Comparison of ENCODE assay signal across 8 cellular contexts in genomic region chr10:80204801-80205477, GRCh38. TPM values are rescaled to one million over a fixed set of nuclear protein-coding genes. Genes with fewer than 3 reads are reported as not detected.
DNase-seq lines count a peak whose midpoint lies in the region; ATAC-seq, FAIRE-seq and TF ChIP-seq lines count a peak whose summit lies in the region.

No MANE protein-coding gene starts in this region.

- H3K4me1 Mint-ChIP-seq in activated CD4-positive, alpha-beta T cell treated with anti-CD3 and anti-CD28 coated beads for 36 hours = peaks cover 49% of the 10 kb centered on the region
- H3K4me1 Mint-ChIP-seq in stimulated activated naive B cell treated with anti-CD40 and anti-IgM and Interleukin-4, amounts not matched to agents 10 μg/mL and 1 μg/mL and 100 μg/mL, for 72 hours = peaks cover 40 to 53% of the 10 kb centered on the region in 2 donors

- H3K27me3 ChIP-seq in Panc1 (ENCODE audit: control insufficient read depth, insufficient read depth, low read length) (no peaks in the 10 kb centered on the region), brain microvascular endothelial cell (replicated peaks) (no peaks in the 10 kb centered on the region), kidney epithelial cell (ENCODE audit: control insufficient read depth, insufficient read depth, low read length) (no peaks in the 10 kb centered on the region)

- TF ChIP-seq CTCF in Panc1 (IDR thresholded peaks at IDR 0.05) = no peak
- no peak for TF ChIP-seq CTCF in brain microvascular endothelial cell (IDR thresholded peaks at IDR 0.05; ENCODE audit: low read depth, low read length, missing control alignments)
- TF ChIP-seq CTCF in kidney epithelial cell (IDR thresholded peaks at IDR 0.05; ENCODE audit: insufficient read depth, low read length, poor library complexity, severe bottlenecking) = no peak
- TF ChIP-seq CTCF in D721Med (IDR thresholded peaks at IDR 0.05; ENCODE audit: insufficient read depth, missing control alignments) = no peak

- intact Hi-C loops in activated CD4-positive, alpha-beta T cell treated with anti-CD3 and anti-CD28 coated beads for 36 hours (cut with DNase I, micrococcal nuclease) = loop anchor here (1.0 to 5.0 kb wide), 9 partner anchors 9 to 758 kb away; partner anchors contain the start of genes TSPAN14 (in 2 of the 2), PRXL2A (in 1 of the 2), TMEM254 (in 1 of the 2) and ZCCHC24 (in 1 of the 2)
- intact Hi-C loops in Panc1 (cut with micrococcal nuclease; ENCODE audit: unreplicated experiment) = loop anchor here (5.0 kb wide), 1 partner anchor 38 kb away; no protein-coding TSS in a partner anchor

- H3K27ac ChIP-seq in Panc1 (ENCODE audit: low read length) (peak overlapping the region; percentile 93), brain microvascular endothelial cell (peak overlapping the region; percentile 98)

- no peaks in the 10 kb centered on the region for H3K9me3 ChIP-seq in Panc1 (ENCODE audit: control insufficient read depth, insufficient read depth, low read depth, low read length)

- H3K36me3 ChIP-seq in Panc1 (ENCODE audit: control insufficient read depth, insufficient read depth, low read length) (no peaks in the 10 kb centered on the region; the same call in 1 of the 2 replicates), brain microvascular endothelial cell (replicated peaks) (no peaks in the 10 kb centered on the region), kidney epithelial cell (ENCODE audit: control insufficient read depth, insufficient read depth, low read length) (no peaks in the 10 kb centered on the region)

- peak overlapping the region; percentile 95 for H3K27ac Mint-ChIP-seq in activated CD4-positive, alpha-beta T cell treated with anti-CD3 and anti-CD28 coated beads for 36 hours
- peak overlapping the region; percentile 89 for H3K27ac Mint-ChIP-seq in stimulated activated naive B cell treated with anti-CD40 and anti-IgM and Interleukin-4, amounts not matched to agents 10 μg/mL and 1 μg/mL and 100 μg/mL, for 72 hours

- H3K36me3 Mint-ChIP-seq in activated CD4-positive, alpha-beta T cell treated with anti-CD3 and anti-CD28 coated beads for 36 hours (ENCODE audit: low read depth) = peaks cover 22% of the 10 kb centered on the region
- H3K36me3 Mint-ChIP-seq in stimulated activated naive B cell treated with anti-CD40 and anti-IgM and Interleukin-4, amounts not matched to agents 10 μg/mL and 1 μg/mL and 100 μg/mL, for 72 hours = peaks cover 22 to 28% of the 10 kb centered on the region in 2 donors

- no TSS peak for BruUV-seq in Panc1 (replicated peaks; lab: Mats Ljungman, UMichigan)

- peak overlapping the region; percentile 86 for H3K4me3 Mint-ChIP-seq in activated CD4-positive, alpha-beta T cell treated with anti-CD3 and anti-CD28 coated beads for 36 hours
- peak overlapping the region; percentile 98 for H3K4me3 Mint-ChIP-seq in stimulated activated naive B cell treated with anti-CD40 and anti-IgM and Interleukin-4, amounts not matched to agents 10 μg/mL and 1 μg/mL and 100 μg/mL, for 72 hours

- in situ Hi-C loops in Panc1 (cut with HindIII; ENCODE audit: low pct_unique_long_range_greater_than_20kb, low sequenced_read_pairs) = no loop called here
- in situ Hi-C loops in brain microvascular endothelial cell (cut with HindIII; ENCODE audit: low pct_ligation_motif_present, low sequenced_read_pairs) = no loop called here

- CTCF ChIA-PET in activated CD4-positive, alpha-beta T cell treated with anti-CD3 and anti-CD28 coated beads for 36 hours (lab: Charles Lee) = interaction anchor here (1.0 to 3.7 kb wide), 4 partner anchors 10 to 61 kb away, joined by 4 to 30 read pairs (median 7); no protein-coding TSS in a partner anchor
- CTCF ChIA-PET in Panc1 (lab: Charles Lee) = no interaction called here

- no peaks in the 10 kb centered on the region for H3K9me3 Mint-ChIP-seq in activated CD4-positive, alpha-beta T cell treated with anti-CD3 and anti-CD28 coated beads for 36 hours (ENCODE audit: low read depth)
- peaks cover 0 to 1% of the 10 kb centered on the region in 2 donors for H3K9me3 Mint-ChIP-seq in stimulated activated naive B cell treated with anti-CD40 and anti-IgM and Interleukin-4, amounts not matched to agents 10 μg/mL and 1 μg/mL and 100 μg/mL, for 72 hours

- no peak for FAIRE-seq in D721Med (lab: Jason Lieb, UNC)

- ATAC-seq in activated CD4-positive, alpha-beta T cell treated with anti-CD3 and anti-CD28 coated beads for 36 hours = no peak
- peak; percentile 36 for ATAC-seq in HG02840 (IDR thresholded peaks at IDR 0.05; ENCODE audit: low FRiP score, unreplicated experiment)
- no peak for ATAC-seq in Panc1
- ATAC-seq in stimulated activated naive B cell treated with anti-CD40 and anti-IgM and Interleukin-4, amounts not matched to agents 10 μg/mL and 1 μg/mL and 100 μg/mL, for 72 hours (replicated peaks) = peak; percentile 41 to 49

- peak; percentile 63 for DNase-seq in activated CD4-positive, alpha-beta T cell treated with anti-CD3 and anti-CD28 coated beads for 36 hours
- DNase-seq in activated CD4-positive, alpha-beta T cell treated with anti-CD3 and anti-CD28 coated beads for 4 hours = no peak
- DNase-seq in Panc1 (ENCODE audit: low read depth, low spot score) (no peak), brain microvascular endothelial cell (no peak), kidney epithelial cell (ENCODE audit: low read depth) (no peak), D721Med (ENCODE audit: insufficient read length, low spot score) (no peak)
- DNase-seq in stimulated activated naive B cell treated with anti-CD40 and anti-IgM and Interleukin-4, amounts not matched to agents 10 μg/mL and 1 μg/mL and 100 μg/mL, for 72 hours = no peak

- POLR2A ChIA-PET in activated CD4-positive, alpha-beta T cell treated with anti-CD3 and anti-CD28 coated beads for 36 hours (lab: Charles Lee) = interaction anchor here (0.8 to 2.6 kb wide), 6 partner anchors 8 to 38 kb away, joined by 3 to 19 read pairs (median 5); no protein-coding TSS in a partner anchor
- POLR2A ChIA-PET in Panc1 (lab: Charles Lee) = no interaction called here

- H3K27me3 Mint-ChIP-seq in activated CD4-positive, alpha-beta T cell treated with anti-CD3 and anti-CD28 coated beads for 36 hours = no peaks in the 10 kb centered on the region
- no peaks in the 10 kb centered on the region for H3K27me3 Mint-ChIP-seq in stimulated activated naive B cell treated with anti-CD40 and anti-IgM and Interleukin-4, amounts not matched to agents 10 μg/mL and 1 μg/mL and 100 μg/mL, for 72 hours

- H3K4me1 ChIP-seq in Panc1 (ENCODE audit: control insufficient read depth, insufficient read depth, low read length) = peaks cover 55% of the 10 kb centered on the region

- peak overlapping the region; percentile 74 for H3K4me3 ChIP-seq in Panc1 (ENCODE audit: low read depth in 2 of 2, low read length in 2 of 2)
- peak overlapping the region; percentile 77 for H3K4me3 ChIP-seq in brain microvascular endothelial cell (ENCODE audit: low read depth, low read length)
- H3K4me3 ChIP-seq in kidney epithelial cell (ENCODE audit: low read depth, low read length) = peak overlapping the region; percentile 81

RNA-seq across cellular contexts. Expression of gene ANXA11, which starts 0.4 kb away (rescaled TPM):
- 100 to 1,000 TPM; 256 to 348 TPM for total RNA-seq in activated CD4-positive, alpha-beta T cell treated with anti-CD3 and anti-CD28 coated beads for 36 hours
- 241 TPM for total RNA-seq in Panc1 (2021; ENCODE audit: unreplicated experiment)
- polyA plus RNA-seq in Panc1 (2012; ENCODE audit: insufficient read length) = 310 TPM
- total RNA-seq in kidney epithelial cell = 182 and 199 TPM in 2 replicates

Comparison
In these comparisons a context has a peak if more than half of its experiments do, and no peak if none do; other contexts are left out.
1. ATAC-seq: peak in HG02840 (single experiment) and stimulated activated naive B cell treated with anti-CD40 and anti-IgM and Interleukin-4, amounts not matched to agents 10 μg/mL and 1 μg/mL and 100 μg/mL, for 72 hours (2 of 2); none in activated CD4-positive, alpha-beta T cell treated with anti-CD3 and anti-CD28 coated beads for 36 hours (single experiment) and Panc1 (single experiment).
2. Peak in every context shown above with its lines, with median percentiles within 50 percentile points of each other: H3K4me3 ChIP-seq.